In the genomic region with DNA sequence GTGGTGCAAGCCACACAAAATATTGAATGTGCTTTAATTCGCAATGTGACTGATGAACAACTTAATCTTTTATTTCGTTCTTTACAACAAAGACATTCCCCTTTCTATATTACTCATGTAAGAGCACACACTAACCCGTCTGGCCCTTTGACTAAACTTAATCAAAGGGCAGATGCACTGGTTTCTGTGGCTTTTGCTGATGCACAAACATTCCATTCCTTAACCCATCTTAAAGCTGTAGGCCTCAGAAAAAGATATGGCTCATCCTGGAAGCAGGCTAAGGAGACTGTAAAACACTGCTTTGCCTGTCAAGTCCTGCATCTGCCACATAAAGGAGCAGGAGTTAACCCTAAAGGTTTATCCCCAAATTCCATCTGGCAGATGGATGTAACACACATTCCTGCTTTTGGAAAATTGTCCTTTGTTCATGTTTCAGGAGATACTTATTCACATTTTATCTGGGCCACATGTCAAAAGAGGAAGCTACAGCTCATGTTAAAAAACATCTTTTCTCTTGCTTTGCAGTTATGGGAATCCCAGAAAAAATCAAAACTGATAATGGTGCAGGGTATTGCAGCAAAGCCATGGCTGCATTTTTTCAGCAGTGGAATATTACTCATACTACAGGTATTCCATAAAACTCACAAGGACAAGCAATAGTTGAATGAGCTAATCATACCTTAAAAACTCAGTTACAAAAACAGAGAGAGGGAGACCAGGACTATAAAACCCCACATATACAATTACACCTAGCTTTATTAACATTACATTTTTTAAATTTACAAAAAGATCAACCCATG, we compare ENCODE assay signal across 16 cellular contexts.
DNase-seq lines count a peak whose midpoint lies in the region; ATAC-seq, FAIRE-seq and TF ChIP-seq lines count a peak whose summit lies in the region.
"Had no signal": no experiment of that assay in that cellular context is flagged by ENCODE, and none has a peak within 500 bp of the region (broad histone marks: within the 10 kb centered on the region; RNA-seq: fewer than 3 reads in every experiment).

No MANE protein-coding gene starts in this region.

- H3K4me3 ChIP-seq in osteoblast (ENCODE audit: insufficient read depth, low read length), result no peak overlapping the region
- H3K4me3 ChIP-seq: BLaER1 treated with 17β-estradiol and CSF1 and Interleukin-3, amounts not matched to agents 10 nM and 100 nM; HAP-1; heart right ventricle; tibial artery had no signal

- H3K27ac Mint-ChIP-seq in HFFc6, result no peak overlapping the region; the same call in 1 of the 2 replicates
- H3K27ac Mint-ChIP-seq: activated naive CD4-positive, alpha-beta T cell treated with anti-CD3 and anti-CD28 coated beads for 36 hours; memory B cell had no signal

- H3K9me3 ChIP-seq in osteoblast (ENCODE audit: low read depth, low read length), result no peaks in the 10 kb centered on the region
- H3K9me3 ChIP-seq: HAP-1 had no signal

- no peaks in the 10 kb centered on the region for H3K79me2 ChIP-seq in osteoblast (ENCODE audit: insufficient read depth, low read length)

- H3K9me3 Mint-ChIP-seq in HFFc6, result peaks cover 10% of the 10 kb centered on the region; the same call in 1 of the 2 replicates

- H2AFZ ChIP-seq in osteoblast (ENCODE audit: low read length), result no peak overlapping the region

- H3K27ac ChIP-seq in epithelial cell of prostate (peak overlapping the region; percentile 53), osteoblast (ENCODE audit: low read depth, low read length) (peak overlapping the region; percentile 28)
- H3K27ac ChIP-seq: BLaER1 treated with 17β-estradiol and CSF1 and Interleukin-3, amounts not matched to agents 10 nM and 100 nM; heart right ventricle; tibial artery had no signal

- H3K36me3 ChIP-seq in osteoblast (ENCODE audit: insufficient read depth, low read length), result no peaks in the 10 kb centered on the region
- H3K36me3 ChIP-seq: BLaER1 treated with 17β-estradiol and CSF1 and Interleukin-3, amounts not matched to agents 10 nM and 100 nM; HAP-1; heart right ventricle; tibial artery had no signal

- no peak overlapping the region for H3K4me3 Mint-ChIP-seq in HFFc6
- H3K4me3 Mint-ChIP-seq: activated naive CD4-positive, alpha-beta T cell treated with anti-CD3 and anti-CD28 coated beads for 36 hours; memory B cell had no signal

- H3K27me3 ChIP-seq in osteoblast (ENCODE audit: insufficient read depth, low read length), result no peaks in the 10 kb centered on the region
- H3K27me3 ChIP-seq: BLaER1 treated with 17β-estradiol and CSF1 and Interleukin-3, amounts not matched to agents 10 nM and 100 nM; tibial artery had no signal

- no peaks in the 10 kb centered on the region for H3K4me1 ChIP-seq in osteoblast (ENCODE audit: insufficient read depth, low read length)
- H3K4me1 ChIP-seq: HAP-1, heart right ventricle, tibial artery had no signal

- H3K36me3 Mint-ChIP-seq in HFFc6 (ENCODE audit: low read depth), result no peaks in the 10 kb centered on the region

- ATAC-seq in left lobe of liver, result no peak
- ATAC-seq: heart right ventricle had no signal

- peaks cover 1% of the 10 kb centered on the region; the same call in 1 of the 2 replicates for H3K27me3 Mint-ChIP-seq in HFFc6 (ENCODE audit: insufficient read depth)

- FAIRE-seq in RCC 7860 (lab: Jason Lieb, UNC), result peak; percentile 87

- H3K4me1 Mint-ChIP-seq in HFFc6 (ENCODE audit: low read depth), result peaks cover 12% of the 10 kb centered on the region
- H3K4me1 Mint-ChIP-seq: memory B cell had no signal

- H3K4me2 ChIP-seq in osteoblast (ENCODE audit: insufficient read depth, low read length), result no peak overlapping the region
- H3K4me2 ChIP-seq: BLaER1 treated with 17β-estradiol and CSF1 and Interleukin-3, amounts not matched to agents 10 nM and 100 nM had no signal

- no peaks in the 10 kb centered on the region for H4K20me1 ChIP-seq in osteoblast (ENCODE audit: insufficient read depth, low read length)
- H4K20me1 ChIP-seq: BLaER1 treated with 17β-estradiol and CSF1 and Interleukin-3, amounts not matched to agents 10 nM and 100 nM had no signal

- DNase-seq in HFFc6, result peak; percentile 36
- peak; percentile 50 for DNase-seq in RCC 7860 (ENCODE audit: low spot score)
- DNase-seq in epithelial cell of prostate (ENCODE audit: low read depth, low spot score), result peak; percentile 69
- DNase-seq in osteoblast (ENCODE audit: insufficient read length, low spot score, missing footprints), result no peak
- no peak for DNase-seq in DMS153 (lab: John Stamatoyannopoulos, UW)
- no peak for DNase-seq in NCI-H128 (lab: John Stamatoyannopoulos, UW; ENCODE audit: unreplicated experiment)
- DNase-seq in left lobe of liver (ENCODE audit: low spot score), result no peak
- DNase-seq: activated CD4-positive, alpha-beta T cell treated with anti-CD3 and anti-CD28 coated beads for 48 hours; activated naive CD4-positive, alpha-beta T cell treated with anti-CD3 and anti-CD28 coated beads for 36 hours; cortex of kidney; heart right ventricle; NCI-H146; tibial artery had no signal

- no peak for TF ChIP-seq CTCF in HFFc6 (IDR thresholded peaks at IDR 0.05)
- TF ChIP-seq CTCF in osteoblast (IDR thresholded peaks at IDR 0.05; ENCODE audit: extremely low read depth, low read depth, low read length), result no peak

Comparison
In these comparisons a context has a peak if more than half of its experiments do, and no peak if none do; other contexts are left out.
1. DNase-seq: peak in HFFc6 (single experiment), RCC 7860 (single experiment) and epithelial cell of prostate (single experiment); none in osteoblast (single experiment), DMS153 (single experiment), NCI-H128 (single experiment) and left lobe of liver (single experiment).